In the genomic region with DNA sequence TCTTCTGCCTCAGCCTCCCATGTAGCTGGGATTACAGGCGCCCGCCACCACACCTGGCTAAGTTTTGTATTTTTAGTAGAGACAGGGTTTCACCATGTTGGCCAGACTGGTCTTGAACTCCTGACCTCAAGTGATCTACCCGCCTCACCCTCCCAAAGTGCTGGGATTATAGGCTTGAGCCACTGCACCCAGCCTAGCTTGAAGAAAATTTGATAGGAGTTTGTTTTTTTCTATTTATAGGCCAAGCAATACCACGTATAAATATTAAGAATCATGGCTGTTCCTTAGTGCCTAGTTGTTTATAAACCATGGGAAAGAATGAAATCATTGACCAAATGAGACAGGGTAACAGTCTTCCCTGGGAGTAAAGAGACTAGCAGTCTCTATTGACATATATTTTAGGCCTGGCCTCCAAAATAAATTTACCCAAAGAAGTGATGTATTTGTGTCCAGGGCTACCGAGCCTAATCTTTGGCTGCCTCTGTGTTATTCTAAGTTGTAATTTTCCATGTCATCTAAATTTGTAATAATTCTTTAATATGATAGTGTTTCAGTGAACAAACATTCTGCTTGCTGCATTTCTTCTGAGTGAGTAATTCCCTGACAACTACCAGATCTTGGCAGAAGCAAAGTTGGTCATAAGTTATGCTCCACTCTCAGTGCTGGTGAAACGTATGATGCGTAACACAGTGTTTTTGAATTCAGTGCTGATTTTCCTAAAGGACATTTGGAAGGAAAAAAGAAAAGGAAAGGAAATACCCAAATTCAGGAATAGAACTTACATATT, we compare ENCODE assay signal across 11 cellular contexts. TPM values are rescaled to one million over a fixed set of nuclear protein-coding genes. Genes with fewer than 3 reads are reported as not detected.
DNase-seq lines count a peak whose midpoint lies in the region; TF ChIP-seq lines count a peak whose summit lies in the region.
"Had no signal": no experiment of that assay in that cellular context is flagged by ENCODE, and none has a peak within 500 bp of the region (broad histone marks: within the 10 kb centered on the region; RNA-seq: fewer than 3 reads in every experiment).

No MANE protein-coding gene starts in this region.

- H3K4me3 Mint-ChIP-seq in osteocyte (ENCODE audit: unreplicated experiment) = no peak overlapping the region
- H3K4me3 Mint-ChIP-seq in activated CD4-positive, alpha-beta T cell treated with anti-CD3 and anti-CD28 coated beads, Interleukin-2, amount 10 ng/mL, durations not matched to agents 24 days and 14 days = no peak overlapping the region
- H3K4me3 Mint-ChIP-seq: stimulated activated effector memory CD8-positive, alpha-beta T cell treated with anti-CD3 and anti-CD28 coated beads, Interleukin-12 subunit alpha, Interleukin-12 subunit beta, amount 100 ng/mL, for 72 hours had no signal

- intact Hi-C loops in activated CD4-positive, alpha-beta T cell treated with anti-CD3 and anti-CD28 coated beads, Interleukin-2, amount 10 ng/mL, durations not matched to agents 24 days and 14 days (cut with micrococcal nuclease) = no loop called here

- peaks cover 44% of the 10 kb centered on the region for H3K4me1 Mint-ChIP-seq in osteocyte (ENCODE audit: unreplicated experiment)
- peaks cover 12% of the 10 kb centered on the region for H3K4me1 Mint-ChIP-seq in activated CD4-positive, alpha-beta T cell treated with anti-CD3 and anti-CD28 coated beads, Interleukin-2, amount 10 ng/mL, durations not matched to agents 24 days and 14 days

- no peak overlapping the region for H3K4me3 ChIP-seq in fibroblast of the aortic adventitia (ENCODE audit: low read depth, low read length)

- no peaks in the 10 kb centered on the region for H3K27me3 Mint-ChIP-seq in osteocyte (ENCODE audit: unreplicated experiment)
- H3K27me3 Mint-ChIP-seq in activated CD4-positive, alpha-beta T cell treated with anti-CD3 and anti-CD28 coated beads, Interleukin-2, amount 10 ng/mL, durations not matched to agents 24 days and 14 days = no peaks in the 10 kb centered on the region

- DNase-seq in AG09319 (ENCODE audit: extremely low read depth, low read depth) (peak; percentile 72), T1000 (lab: John Stamatoyannopoulos, UW) (peak; percentile 6), fibroblast of the aortic adventitia (ENCODE audit: low read depth) (peak; percentile 98), osteocyte (ENCODE audit: extremely low spot score, unreplicated experiment) (no peak), putamen (ENCODE audit: low spot score) (no peak), DMS 273 (lab: John Stamatoyannopoulos, UW; ENCODE audit: unreplicated experiment) (no peak)
- no peak for DNase-seq in activated CD8-positive, alpha-beta memory T cell treated with anti-CD3 and anti-CD28 coated beads for 24 hours
- DNase-seq in activated CD4-positive, alpha-beta T cell treated with anti-CD3 and anti-CD28 coated beads, Interleukin-2, amount 10 ng/mL, durations not matched to agents 24 days and 14 days = no peak
- DNase-seq: activated gamma-delta T cell treated with Interleukin-2 at 50 U/mL for 16 hours, midbrain had no signal

- H3K27ac Mint-ChIP-seq in osteocyte (ENCODE audit: unreplicated experiment) = peak overlapping the region; percentile 77
- H3K27ac Mint-ChIP-seq in activated CD4-positive, alpha-beta T cell treated with anti-CD3 and anti-CD28 coated beads, Interleukin-2, amount 10 ng/mL, durations not matched to agents 24 days and 14 days = no peak overlapping the region
- H3K27ac Mint-ChIP-seq: stimulated activated effector memory CD8-positive, alpha-beta T cell treated with anti-CD3 and anti-CD28 coated beads, Interleukin-12 subunit alpha, Interleukin-12 subunit beta, amount 100 ng/mL, for 72 hours had no signal

- no peaks in the 10 kb centered on the region for H3K9me3 Mint-ChIP-seq in osteocyte (ENCODE audit: unreplicated experiment)
- no peaks in the 10 kb centered on the region for H3K9me3 Mint-ChIP-seq in activated CD4-positive, alpha-beta T cell treated with anti-CD3 and anti-CD28 coated beads, Interleukin-2, amount 10 ng/mL, durations not matched to agents 24 days and 14 days
- H3K9me3 Mint-ChIP-seq: stimulated activated effector memory CD8-positive, alpha-beta T cell treated with anti-CD3 and anti-CD28 coated beads, Interleukin-12 subunit alpha, Interleukin-12 subunit beta, amount 100 ng/mL, for 72 hours had no signal

- TF ChIP-seq CTCF in AG09319 (IDR thresholded peaks at IDR 0.05; ENCODE audit: low read depth, low read length) (no peak), fibroblast of the aortic adventitia (IDR thresholded peaks at IDR 0.05; ENCODE audit: insufficient read depth, low read length) (no peak), osteocyte (IDR thresholded peaks at IDR 0.05) (no peak)

- peaks cover 16% of the 10 kb centered on the region for H3K36me3 Mint-ChIP-seq in osteocyte (ENCODE audit: unreplicated experiment)
- peaks cover 13% of the 10 kb centered on the region for H3K36me3 Mint-ChIP-seq in activated CD4-positive, alpha-beta T cell treated with anti-CD3 and anti-CD28 coated beads, Interleukin-2, amount 10 ng/mL, durations not matched to agents 24 days and 14 days (ENCODE audit: low read depth)

RNA-seq across cellular contexts. Expression of a gene that starts 10.3 kb away (rescaled TPM):
- total RNA-seq in fibroblast of the aortic adventitia (ENCODE audit: low replicate concordance) = 66.6 and 197 TPM in 2 replicates
- 54.2 and 54.7 TPM in 2 replicates for total RNA-seq in osteocyte
- 10.1 and 12.3 TPM in 2 replicates for total RNA-seq in activated CD4-positive, alpha-beta T cell treated with anti-CD3 and anti-CD28 coated beads, Interleukin-2, amount 10 ng/mL, durations not matched to agents 24 days and 14 days

RNA-seq across cellular contexts. Expression of a gene that starts 42.2 kb away (rescaled TPM):
- total RNA-seq in fibroblast of the aortic adventitia (ENCODE audit: low replicate concordance) (0.72 and 11.9 TPM in 2 replicates), osteocyte (5.6 and 6.5 TPM in 2 replicates)
- 0.45 and 0.54 TPM in 2 replicates for total RNA-seq in activated CD4-positive, alpha-beta T cell treated with anti-CD3 and anti-CD28 coated beads, Interleukin-2, amount 10 ng/mL, durations not matched to agents 24 days and 14 days

Comparison
In these comparisons a context has a peak if more than half of its experiments do, and no peak if none do; other contexts are left out.
1. DNase-seq: peak in AG09319 (single experiment), T1000 (single experiment) and fibroblast of the aortic adventitia (single experiment); none in osteocyte (single experiment), activated CD8-positive, alpha-beta memory T cell treated with anti-CD3 and anti-CD28 coated beads for 24 hours (single experiment), activated CD4-positive, alpha-beta T cell treated with anti-CD3 and anti-CD28 coated beads, Interleukin-2, amount 10 ng/mL, durations not matched to agents 24 days and 14 days (single experiment), putamen (single experiment) and DMS 273 (single experiment).